In genomic region chr5:4879693-4880303, GRCh38 we compare ENCODE assay signal across 8 cellular contexts.
A peak's percentile ranks its signal among the peaks of the same experiment; 100 is the strongest.
DNase-seq lines count a peak whose midpoint lies in the region; ATAC-seq and TF ChIP-seq lines count a peak whose summit lies in the region.

No MANE protein-coding gene starts in this region.

- H3K27ac ChIP-seq in MM.1S (ENCODE audit: low read length): no peak overlapping the region
- no peak overlapping the region for H3K27ac ChIP-seq in right lobe of liver

- H3K9ac ChIP-seq in MM.1S (ENCODE audit: low read length): no peak overlapping the region

- H3K4me1 ChIP-seq in MM.1S (ENCODE audit: low read length): no peaks in the 10 kb centered on the region
- H3K4me1 ChIP-seq in right lobe of liver: no peaks in the 10 kb centered on the region

- no peaks in the 10 kb centered on the region for H3F3A ChIP-seq in MM.1S (ENCODE audit: insufficient read depth, low read length)

- H3K9me2 ChIP-seq in MM.1S (replicated peaks; ENCODE audit: insufficient read depth, low read length): no peaks in the 10 kb centered on the region

- WGBS in right lobe of liver (ENCODE audit: insufficient coverage, low coverage, low lambda C conversion rate, missing lambda C conversion rate): 36% methylated on average over 14 of the region's 15 CpGs

- no peaks in the 10 kb centered on the region for H3K79me2 ChIP-seq in MM.1S (ENCODE audit: low read length)

- H3K36me3 ChIP-seq in H7 (replicated peaks; ENCODE audit: control insufficient read depth, insufficient read depth, low read length): no peaks in the 10 kb centered on the region
- H3K36me3 ChIP-seq in MM.1S (replicated peaks; ENCODE audit: insufficient read depth, low read length): no peaks in the 10 kb centered on the region
- H3K36me3 ChIP-seq in right lobe of liver: no peaks in the 10 kb centered on the region

- H3K27me3 ChIP-seq in H7 (ENCODE audit: control insufficient read depth, insufficient read depth, low read length) (no peaks in the 10 kb centered on the region), MM.1S (replicated peaks; ENCODE audit: insufficient read depth, low read length) (no peaks in the 10 kb centered on the region), right lobe of liver (no peaks in the 10 kb centered on the region)

- H3K4me3 ChIP-seq in H7 (ENCODE audit: insufficient read depth, low read depth, low read length): no peak overlapping the region
- no peak overlapping the region for H3K4me3 ChIP-seq in MM.1S (ENCODE audit: low read length)
- H3K4me3 ChIP-seq in choroid plexus epithelial cell (ENCODE audit: low read depth, low read length): no peak overlapping the region
- H3K4me3 ChIP-seq in right lobe of liver: no peak overlapping the region

- intact Hi-C loops in right lobe of liver (cut with DNase I): loop anchor here in 1 of 2 donors (10.0 kb wide), 1 partner anchor 535 kb away; no protein-coding TSS in a partner anchor

- H3K9me3 ChIP-seq in MM.1S (replicated peaks; ENCODE audit: insufficient read depth, low read length) (no peaks in the 10 kb centered on the region), right lobe of liver (no peaks in the 10 kb centered on the region)

- DNase-seq in activated CD4-positive, CD25-positive, alpha-beta regulatory T cell treated with anti-CD3 and anti-CD28 coated beads, Interleukin-2, amount 50 U/mL, for 72 hours: peak; percentile 46
- DNase-seq in H7 (peak; percentile 89), MM.1S (peak; percentile 56), SKM-1 (lab: John Stamatoyannopoulos, UW; ENCODE audit: unreplicated experiment) (peak; percentile 4), choroid plexus epithelial cell (ENCODE audit: low read depth) (peak; percentile 81), right lobe of liver (peak; percentile 67 to 83 (median 76))
- peak; percentile 14 for DNase-seq in stimulated activated CD8-positive, alpha-beta memory T cell treated with anti-CD3 and anti-CD28 coated beads, Interleukin-7, amount 100 ng/mL, for 24 hours (ENCODE audit: low read depth)

- TF ChIP-seq CTCF in MM.1S (IDR thresholded peaks at IDR 0.05; ENCODE audit: low read length) (peak; percentile 90), choroid plexus epithelial cell (conservative IDR thresholded peaks at IDR 0.05; ENCODE audit: low read depth, low read length) (peak; percentile 97), right lobe of liver (IDR thresholded peaks at IDR 0.05) (peak; percentile 91 to 94 (median 92))

- no peak for ATAC-seq in activated CD4-positive, CD25-positive, alpha-beta regulatory T cell treated with anti-CD3 and anti-CD28 coated beads, Interleukin-2, amount 50 U/mL, for 24 hours
- peak; percentile 95 to 100 (median 98) for ATAC-seq in right lobe of liver

- H3K4me2 ChIP-seq in MM.1S (ENCODE audit: low read depth, low read length): no peak overlapping the region

- no peaks in the 10 kb centered on the region for H4K20me1 ChIP-seq in MM.1S (ENCODE audit: insufficient read depth, low read length)

- peak overlapping the region; percentile 22; the same call in 1 of the 2 replicates for H2AFZ ChIP-seq in MM.1S (ENCODE audit: low read length)

- no peak for TF ChIP-seq POLR2A in right lobe of liver (IDR thresholded peaks at IDR 0.05)

Comparison
In these comparisons a context has a peak if more than half of its experiments do, and no peak if none do; other contexts are left out.
1. DNase-seq: peak in every context shown above with its lines; median percentile 89 in H7; 81 in choroid plexus epithelial cell; 76 in right lobe of liver; 56 in MM.1S; 46 in activated CD4-positive, CD25-positive, alpha-beta regulatory T cell treated with anti-CD3 and anti-CD28 coated beads, Interleukin-2, amount 50 U/mL, for 72 hours; 14 in stimulated activated CD8-positive, alpha-beta memory T cell treated with anti-CD3 and anti-CD28 coated beads, Interleukin-7, amount 100 ng/mL, for 24 hours; 4 in SKM-1.
2. ATAC-seq: peak in right lobe of liver (4 of 4); none in activated CD4-positive, CD25-positive, alpha-beta regulatory T cell treated with anti-CD3 and anti-CD28 coated beads, Interleukin-2, amount 50 U/mL, for 24 hours (0 of 2).
3. Peak in every context shown above with its lines, with median percentiles within 50 percentile points of each other: CTCF ChIP-seq.